In the genomic region with DNA sequence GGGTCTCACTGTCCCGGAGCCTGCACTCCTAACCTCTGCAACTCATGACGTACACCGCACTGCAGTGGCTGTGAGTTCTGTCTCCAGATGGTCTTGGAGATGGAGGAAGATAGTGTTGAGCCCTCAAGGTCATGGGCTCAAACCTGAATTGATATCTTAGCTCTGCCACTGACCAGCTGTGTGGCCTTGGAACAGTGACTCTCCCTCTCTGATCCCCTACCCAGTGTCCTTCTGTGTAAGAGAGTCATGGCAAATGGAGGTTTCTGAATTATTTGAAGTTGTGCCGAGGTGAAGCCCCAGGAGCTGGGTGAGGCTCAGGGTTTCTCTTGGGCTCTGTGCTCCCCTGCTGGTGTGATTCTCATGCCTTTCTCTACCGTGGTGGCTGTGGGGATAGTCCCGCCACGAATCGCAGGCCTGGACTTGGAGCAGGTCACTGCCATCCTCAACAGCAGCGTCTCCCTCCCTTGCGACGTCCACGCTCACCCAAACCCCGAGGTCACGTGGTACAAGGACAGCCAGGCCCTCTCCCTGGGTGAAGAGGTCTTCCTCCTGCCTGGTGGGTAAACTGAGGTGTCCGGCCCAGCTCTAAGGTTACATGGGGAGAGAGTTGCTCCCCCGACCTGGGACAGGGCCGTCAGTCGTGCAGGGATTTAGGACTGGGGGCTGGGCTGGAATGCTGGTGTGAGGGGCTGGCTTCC, we compare ENCODE assay signal across 17 cellular contexts.
A peak's percentile ranks its signal among the peaks of the same experiment; 100 is the strongest.
DNase-seq lines count a peak whose midpoint lies in the region; ATAC-seq, FAIRE-seq and TF ChIP-seq lines count a peak whose summit lies in the region.
"Had no signal": no experiment of that assay in that cellular context is flagged by ENCODE, and none has a peak within 500 bp of the region (broad histone marks: within the 10 kb centered on the region; RNA-seq: fewer than 3 reads in every experiment).

No MANE protein-coding gene starts in this region.

- BruUV-seq in IMR-90 (replicated peaks; lab: Mats Ljungman, UMichigan) = no TSS peak

- FAIRE-seq in H1 (lab: Jason Lieb, UNC) = no peak

- intact Hi-C loops in IMR-90 (cut with micrococcal nuclease) = no loop called here
- intact Hi-C loops in activated CD4-positive, alpha-beta memory T cell treated with anti-CD3 and anti-CD28 coated beads for 36 hours (cut with micrococcal nuclease) = no loop called here
- intact Hi-C loops in lower leg skin (cut with DNase I; ENCODE audit: low total_unique reads) = no loop called here

- H3K4me2 ChIP-seq in GM23338 = no peak overlapping the region
- H3K4me2 ChIP-seq in IMR-90 (ENCODE audit: low read depth, low read length) = no peak overlapping the region
- no peak overlapping the region for H3K4me2 ChIP-seq in H1 (ENCODE audit: insufficient read depth in 1 of 2, low read depth in 2 of 2, low read length in 2 of 2)
- H3K4me2 ChIP-seq in neuronal stem cell (ENCODE audit: insufficient read depth, low read length, poor library complexity, severe bottlenecking) = no peak overlapping the region
- H3K4me2 ChIP-seq: BLaER1 had no signal

- H4K5ac ChIP-seq in IMR-90 (ENCODE audit: low read depth, low read length) = no peak overlapping the region
- H4K5ac ChIP-seq in H1 (ENCODE audit: insufficient read length, low read depth, low read length) = no peak overlapping the region

- no peak overlapping the region for H2BK15ac ChIP-seq in IMR-90 (ENCODE audit: low read depth, low read length)
- no peak overlapping the region for H2BK15ac ChIP-seq in H1 (ENCODE audit: low read length)
- peak overlapping the region; percentile 56 for H2BK15ac ChIP-seq in neuronal stem cell (ENCODE audit: low read length)

- H2BK20ac ChIP-seq in IMR-90 (ENCODE audit: low read depth, low read length) (no peak overlapping the region), H1 (ENCODE audit: low read length) (no peak overlapping the region)

- TF ChIP-seq POLR2A in IMR-90 (IDR thresholded peaks at IDR 0.05; ENCODE audit: low read depth, low read length) (no peak), H1 (IDR thresholded peaks at IDR 0.05; ENCODE audit: control extremely low read depth in 1 of 2, low read depth in 2 of 2, low read length in 2 of 2) (no peak), lower leg skin (IDR thresholded peaks at IDR 0.05) (no peak)

- no peaks in the 10 kb centered on the region for H3K9me3 Mint-ChIP-seq in GM23338
- H3K9me3 Mint-ChIP-seq in activated CD4-positive, alpha-beta memory T cell treated with anti-CD3 and anti-CD28 coated beads for 36 hours = no peaks in the 10 kb centered on the region
- H3K9me3 Mint-ChIP-seq: CD14-positive monocyte; CD4-positive, alpha-beta memory T cell; IgD-negative memory B cell had no signal

- H3K9ac ChIP-seq in IMR-90 (ENCODE audit: low read depth, low read length) = no peak overlapping the region
- no peak overlapping the region for H3K9ac ChIP-seq in H1 (replicated peaks in 1 of 4; ENCODE audit: extremely low read depth in 1 of 4, low read depth in 3 of 4, low read length in 3 of 4)
- H3K9ac ChIP-seq in neuronal stem cell (ENCODE audit: low read depth, low read length, poor library complexity) = no peak overlapping the region
- H3K9ac ChIP-seq: BLaER1 had no signal

- H3K4me1 Mint-ChIP-seq in GM23338 = no peaks in the 10 kb centered on the region
- no peaks in the 10 kb centered on the region for H3K4me1 Mint-ChIP-seq in activated CD4-positive, alpha-beta memory T cell treated with anti-CD3 and anti-CD28 coated beads for 36 hours (ENCODE audit: low read depth)
- H3K4me1 Mint-ChIP-seq: CD14-positive monocyte; CD4-positive, alpha-beta memory T cell had no signal

- ATAC-seq in GM23338 = no peak
- ATAC-seq in IMR-90 (ENCODE audit: low read depth) = no peak

- no peak for TF ChIP-seq RAD21 in IMR-90 (IDR thresholded peaks at IDR 0.05; ENCODE audit: low read length)
- TF ChIP-seq RAD21 in H1 (IDR thresholded peaks at IDR 0.05 in 1 of 2, conservative IDR thresholded peaks at IDR 0.05 in 1 of 2; ENCODE audit: low read depth in 2 of 2, low read length in 2 of 2) = no peak

- H2AK5ac ChIP-seq in IMR-90 (ENCODE audit: low read depth, low read length) = no peak overlapping the region
- H2AK5ac ChIP-seq in H1 (ENCODE audit: low read depth, low read length) = no peak overlapping the region
- H2AK5ac ChIP-seq in neuronal stem cell (ENCODE audit: low read depth, low read length) = peak overlapping the region; percentile 82

- H4K20me1 ChIP-seq in GM23338 (replicated peaks; ENCODE audit: insufficient read depth) = no peaks in the 10 kb centered on the region
- H4K20me1 ChIP-seq in IMR-90 (ENCODE audit: insufficient read depth, low read length) = no peaks in the 10 kb centered on the region; the same call in none of the 2 replicates
- H4K20me1 ChIP-seq in H1 (replicated peaks in 1 of 2; ENCODE audit: control insufficient read depth in 1 of 2, insufficient read depth in 2 of 2, low read length in 2 of 2) = peaks cover 0 to 2% of the 10 kb centered on the region in 2 experiments
- H4K20me1 ChIP-seq: BLaER1 had no signal

- H3K4ac ChIP-seq in IMR-90 (ENCODE audit: low read depth, low read length) (no peak overlapping the region), H1 (replicated peaks; ENCODE audit: insufficient read length, low read depth, low read length) (no peak overlapping the region), neuronal stem cell (ENCODE audit: low read length) (no peak overlapping the region)

- H2BK5ac ChIP-seq in IMR-90 (ENCODE audit: low read depth, low read length, poor library complexity, severe bottlenecking) (no peak overlapping the region), H1 (ENCODE audit: low read depth, low read length) (peak overlapping the region; percentile 35; the same call in 1 of the 2 replicates), neuronal stem cell (ENCODE audit: low read length) (peak overlapping the region; percentile 48)

- H3K27ac ChIP-seq in GM23338 (ENCODE audit: low read depth) (no peak overlapping the region), IMR-90 (ENCODE audit: insufficient read depth, low read length) (no peak overlapping the region), H1 (ENCODE audit: low read depth, low read length) (no peak overlapping the region), neuronal stem cell (replicated peaks; ENCODE audit: low read length) (no peak overlapping the region)
- H3K27ac ChIP-seq: BLaER1, HL-60 had no signal

- H3K14ac ChIP-seq in IMR-90 (replicated peaks; ENCODE audit: low read depth, low read length) = no peak overlapping the region
- no peak overlapping the region for H3K14ac ChIP-seq in H1 (ENCODE audit: insufficient read length)
- H3K14ac ChIP-seq in neuronal stem cell (ENCODE audit: low read length) = peak overlapping the region; percentile 97

- no peak overlapping the region for H3K4me3 Mint-ChIP-seq in GM23338
- no peak overlapping the region for H3K4me3 Mint-ChIP-seq in activated CD4-positive, alpha-beta memory T cell treated with anti-CD3 and anti-CD28 coated beads for 36 hours
- H3K4me3 Mint-ChIP-seq: CD14-positive monocyte; CD4-positive, alpha-beta memory T cell; IgD-negative memory B cell had no signal

- H4K8ac ChIP-seq in IMR-90 (ENCODE audit: low read depth in 2 of 2, low read length in 2 of 2) (no peak overlapping the region), H1 (ENCODE audit: extremely low read depth, insufficient read depth, low read length) (no peak overlapping the region), neuronal stem cell (ENCODE audit: low read depth, low read length) (no peak overlapping the region)

- H4K91ac ChIP-seq in IMR-90 (ENCODE audit: insufficient read depth, low read depth, low read length) = no peak overlapping the region
- no peak overlapping the region for H4K91ac ChIP-seq in H1 (replicated peaks; ENCODE audit: insufficient read length, low read length)
- H4K91ac ChIP-seq in neuronal stem cell (ENCODE audit: low read depth, low read length, poor library complexity) = no peak overlapping the region

- H2AK9ac ChIP-seq in IMR-90 (replicated peaks; ENCODE audit: low read depth, low read length, poor library complexity) = no peak overlapping the region

- H3F3A ChIP-seq in GM23338 (replicated peaks; ENCODE audit: low read depth) = no peaks in the 10 kb centered on the region

- no peak overlapping the region for H3K23ac ChIP-seq in IMR-90 (ENCODE audit: low read depth, low read length)
- no peak overlapping the region for H3K23ac ChIP-seq in H1 (ENCODE audit: insufficient read length)
- H3K23ac ChIP-seq in neuronal stem cell (ENCODE audit: low read depth, low read length, poor library complexity) = peak overlapping the region; percentile 37

- peak overlapping the region; percentile 36; the same call in 1 of the 2 replicates for H3K27ac Mint-ChIP-seq in GM23338
- H3K27ac Mint-ChIP-seq in activated CD4-positive, alpha-beta memory T cell treated with anti-CD3 and anti-CD28 coated beads for 36 hours = no peak overlapping the region
- H3K27ac Mint-ChIP-seq: CD14-positive monocyte; CD4-positive, alpha-beta memory T cell; IgD-negative memory B cell had no signal

- dilution Hi-C loops in IMR-90 (cut with HindIII; ENCODE audit: low sequenced_read_pairs, unreplicated experiment) = no loop called here

- H3K9me1 ChIP-seq in IMR-90 (ENCODE audit: insufficient read depth, low read length) = no peaks in the 10 kb centered on the region

- in situ Hi-C loops in IMR-90 (cut with MboI; ENCODE audit: low sequenced_read_pairs) = no loop called here

- H3K4me1 ChIP-seq in GM23338 (ENCODE audit: insufficient read depth) (no peaks in the 10 kb centered on the region), IMR-90 (ENCODE audit: control insufficient read depth, insufficient read depth, low read length) (no peaks in the 10 kb centered on the region), H1 (replicated peaks in 1 of 4; ENCODE audit: control insufficient read depth in 3 of 4, insufficient read depth in 4 of 4, low read length in 3 of 4) (no peaks in the 10 kb centered on the region; a peak in 1 of 7 replicates), neuronal stem cell (ENCODE audit: control insufficient read depth in 2 of 2, insufficient read depth in 1 of 2, low read depth in 1 of 2, low read length in 2 of 2) (peaks cover 0 to 3% of the 10 kb centered on the region in 2 donors)
- H3K4me1 ChIP-seq: BLaER1, HAP-1 had no signal

- POLR2A ChIA-PET in IMR-90 (lab: Charles Lee; ENCODE audit: unreplicated experiment) (no interaction called here), H1 (lab: Charles Lee; ENCODE audit: partially characterized antibody) (interaction anchor here (0.9 kb wide), 1 partner anchor 20 kb away, joined by 3 read pairs; no protein-coding TSS in a partner anchor)
- POLR2A ChIA-PET in activated CD4-positive, alpha-beta memory T cell treated with anti-CD3 and anti-CD28 coated beads for 36 hours (lab: Charles Lee) = no interaction called here

- H3K79me2 ChIP-seq in GM23338 (replicated peaks; ENCODE audit: insufficient read depth) (no peaks in the 10 kb centered on the region), H1 (ENCODE audit: control insufficient read depth in 1 of 2, insufficient read depth in 2 of 2, low read length in 2 of 2) (no peaks in the 10 kb centered on the region)

- H2BK12ac ChIP-seq in H1 (ENCODE audit: low read depth, low read length) (no peak overlapping the region), neuronal stem cell (ENCODE audit: low read length) (no peak overlapping the region)

- no peak overlapping the region for H3K4me3 ChIP-seq in GM23338
- H3K4me3 ChIP-seq in IMR-90 (ENCODE audit: insufficient read depth, low read depth, low read length) = no peak overlapping the region
- no peak overlapping the region for H3K4me3 ChIP-seq in H1 (ENCODE audit: extremely low read depth in 1 of 4, insufficient read depth in 2 of 4, low read depth in 3 of 4, low read length in 4 of 4)
- no peak overlapping the region for H3K4me3 ChIP-seq in neuronal stem cell (ENCODE audit: low read length in 2 of 2)
- H3K4me3 ChIP-seq in lower leg skin (ENCODE audit: low read depth, poor library complexity, severe bottlenecking) = no peak overlapping the region
- H3K4me3 ChIP-seq: BLaER1, HAP-1 had no signal

- H3K79me1 ChIP-seq in IMR-90 (ENCODE audit: low read depth in 1 of 2, low read length in 2 of 2) = no peaks in the 10 kb centered on the region
- no peaks in the 10 kb centered on the region for H3K79me1 ChIP-seq in H1 (ENCODE audit: low read depth, low read length)
- no peaks in the 10 kb centered on the region for H3K79me1 ChIP-seq in neuronal stem cell (ENCODE audit: low read depth, low read length)

- no peaks in the 10 kb centered on the region for H3K36me3 ChIP-seq in GM23338 (ENCODE audit: insufficient read depth)
- H3K36me3 ChIP-seq in IMR-90 (ENCODE audit: control insufficient read depth, insufficient read depth, low read length) = no peaks in the 10 kb centered on the region
- peaks cover 0 to 6% (median 0%) of the 10 kb centered on the region in 4 experiments; a peak in 1 of 8 replicates for H3K36me3 ChIP-seq in H1 (ENCODE audit: control insufficient read depth in 2 of 4, insufficient read depth in 4 of 4, low read length in 3 of 4)
- no peaks in the 10 kb centered on the region for H3K36me3 ChIP-seq in neuronal stem cell (replicated peaks in 1 of 2; ENCODE audit: control insufficient read depth in 2 of 2, insufficient read depth in 2 of 2, low read length in 2 of 2)
- H3K36me3 ChIP-seq: BLaER1, HAP-1 had no signal

- no peak overlapping the region for H3K18ac ChIP-seq in IMR-90 (ENCODE audit: low read depth, low read length)
- H3K18ac ChIP-seq in H1 (ENCODE audit: extremely low read depth, low read length) = no peak overlapping the region; the same call in 1 of the 2 replicates
- peak overlapping the region; percentile 81 for H3K18ac ChIP-seq in neuronal stem cell (ENCODE audit: low read length)

- no peaks in the 10 kb centered on the region for H3K23me2 ChIP-seq in H1 (ENCODE audit: low read depth, low read length)

- peaks cover 6% of the 10 kb centered on the region; the same call in 2 of the 3 replicates for H3K36me3 Mint-ChIP-seq in GM23338 (ENCODE audit: low read depth)
- no peaks in the 10 kb centered on the region for H3K36me3 Mint-ChIP-seq in activated CD4-positive, alpha-beta memory T cell treated with anti-CD3 and anti-CD28 coated beads for 36 hours
- H3K36me3 Mint-ChIP-seq: CD14-positive monocyte; CD4-positive, alpha-beta memory T cell; IgD-negative memory B cell had no signal

- WGBS in IMR-90 (ENCODE audit: extremely low coverage in 2 of 2, insufficient read length in 1 of 2), 2 experiments = 48% methylated on average over 7 of the region's 18 CpGs; no CpG with 5 or more reads in 1 of the 2 experiments
- WGBS in H1 (ENCODE audit: extremely low coverage in 1 of 2, insufficient coverage in 1 of 2, insufficient read length in 1 of 2, insufficient replicate concordance in 2 of 2, low coverage in 1 of 2, low lambda C conversion rate in 2 of 2, missing lambda C conversion rate in 1 of 2), 2 experiments = 89% methylated on average over 17 of the region's 18 CpGs; no CpG with 5 or more reads in 1 of the 2 experiments
- no CpG with 5 or more reads among the region's 18 CpGs for WGBS in neuronal stem cell (ENCODE audit: extremely low coverage in 2 of 2, insufficient read length in 2 of 2, insufficient replicate concordance in 1 of 2), 2 donors
- 80 to 89% methylated on average over 15 to 17 of the region's 18 CpGs for WGBS in lower leg skin, 2 donors

- H3K9me2 ChIP-seq in GM23338 (ENCODE audit: insufficient read depth) = no peaks in the 10 kb centered on the region

- no peak for DNase-seq in GM23338 (ENCODE audit: low spot score)
- DNase-seq in IMR-90 = no peak
- DNase-seq in H1 (ENCODE audit: low read depth in 1 of 2, low spot score in 2 of 2) = no peak
- DNase-seq in neuronal stem cell (ENCODE audit: low spot score) = no peak
- no peak for DNase-seq in activated CD4-positive, alpha-beta memory T cell treated with anti-CD3 and anti-CD28 coated beads for 36 hours
- DNase-seq in lower leg skin (ENCODE audit: low spot score in 2 of 2) = no peak
- DNase-seq in activated CD8-positive, alpha-beta memory T cell treated with anti-CD3 and anti-CD28 coated beads, Interleukin-2, amount 50 U/mL, for 4 hours = no peak
- DNase-seq: CD4-positive, alpha-beta memory T cell; DMS153; DMS79 treated with DMSO at 0.1 percent for 48 hours; GF-D8; KG1 had no signal

- H3K9me3 ChIP-seq in IMR-90 (ENCODE audit: control insufficient read depth, insufficient read depth, low read length) (no peaks in the 10 kb centered on the region), H1 (ENCODE audit: insufficient read depth in 2 of 2, low read depth in 1 of 2, low read length in 1 of 2) (no peaks in the 10 kb centered on the region; a peak in 1 of 4 replicates), neuronal stem cell (replicated peaks in 1 of 2; ENCODE audit: control insufficient read depth in 2 of 2, insufficient read depth in 1 of 2, low read depth in 1 of 2, low read length in 2 of 2) (no peaks in the 10 kb centered on the region)
- H3K9me3 ChIP-seq: BLaER1, HAP-1 had no signal

- H2BK120ac ChIP-seq in IMR-90 (ENCODE audit: low read depth, low read length) (no peak overlapping the region), H1 (replicated peaks; ENCODE audit: low read depth, low read length) (no peak overlapping the region), neuronal stem cell (ENCODE audit: low read depth, low read length) (no peak overlapping the region)

- TF ChIP-seq EP300 in H1 (IDR thresholded peaks at IDR 0.05; ENCODE audit: borderline replicate concordance in 1 of 2, low read depth in 2 of 2, low read length in 2 of 2) = no peak

- TF ChIP-seq CTCF in GM23338 (conservative IDR thresholded peaks at IDR 0.05; ENCODE audit: low read depth in 2 of 2) = no peak
- TF ChIP-seq CTCF in IMR-90 (conservative IDR thresholded peaks at IDR 0.05; ENCODE audit: low read depth, low read length) = no peak
- no peak for TF ChIP-seq CTCF in H1 (IDR thresholded peaks at IDR 0.05; ENCODE audit: control extremely low read depth in 1 of 3, insufficient read depth in 1 of 3, low read depth in 1 of 3, low read length in 3 of 3)
- no peak for TF ChIP-seq CTCF in lower leg skin (IDR thresholded peaks at IDR 0.05)

- H3K27me3 ChIP-seq in GM23338 (ENCODE audit: insufficient read depth) (no peaks in the 10 kb centered on the region), IMR-90 (ENCODE audit: control insufficient read depth, insufficient read depth, low read length) (peaks cover 61% of the 10 kb centered on the region), H1 (replicated peaks in 1 of 4; ENCODE audit: control insufficient read depth in 3 of 4, extremely low read depth in 1 of 4, insufficient read depth in 3 of 4, low read length in 3 of 4) (no peaks in the 10 kb centered on the region), neuronal stem cell (ENCODE audit: control insufficient read depth in 3 of 3, insufficient read depth in 3 of 3, low read depth in 1 of 3, low read length in 3 of 3) (peaks cover 0 to 56% (median 0%) of the 10 kb centered on the region in 3 experiments)
- H3K27me3 ChIP-seq: BLaER1 had no signal

- H3K56ac ChIP-seq in IMR-90 (ENCODE audit: extremely low read depth, insufficient read depth, low read length) (no peak overlapping the region), H1 (replicated peaks; ENCODE audit: insufficient read length, low read depth, low read length) (no peak overlapping the region)

- no peak overlapping the region for H2AFZ ChIP-seq in GM23338
- peak overlapping the region; percentile 5 for H2AFZ ChIP-seq in IMR-90 (replicated peaks; ENCODE audit: low read length, poor library complexity)
- H2AFZ ChIP-seq in H1 (ENCODE audit: low read length) = no peak overlapping the region
- no peak overlapping the region for H2AFZ ChIP-seq in neuronal stem cell (ENCODE audit: low read length)

- no peaks in the 10 kb centered on the region for H3K27me3 Mint-ChIP-seq in GM23338 (ENCODE audit: insufficient read depth, low read depth, poor library complexity)
- no peaks in the 10 kb centered on the region for H3K27me3 Mint-ChIP-seq in activated CD4-positive, alpha-beta memory T cell treated with anti-CD3 and anti-CD28 coated beads for 36 hours

- CTCF ChIA-PET in IMR-90 (lab: Yijun Ruan, JAX) (no interaction called here), H1 (lab: Charles Lee; ENCODE audit: partially characterized antibody) (interaction anchor here (0.6 to 2.0 kb wide), 9 partner anchors 13 to 498 kb away, joined by 3 to 6 read pairs (median 3); no protein-coding TSS in a partner anchor)
- CTCF ChIA-PET in activated CD4-positive, alpha-beta memory T cell treated with anti-CD3 and anti-CD28 coated beads for 36 hours (lab: Charles Lee) = no interaction called here
